8 cellular contexts compared by ENCODE assay signal in the genomic region with DNA sequence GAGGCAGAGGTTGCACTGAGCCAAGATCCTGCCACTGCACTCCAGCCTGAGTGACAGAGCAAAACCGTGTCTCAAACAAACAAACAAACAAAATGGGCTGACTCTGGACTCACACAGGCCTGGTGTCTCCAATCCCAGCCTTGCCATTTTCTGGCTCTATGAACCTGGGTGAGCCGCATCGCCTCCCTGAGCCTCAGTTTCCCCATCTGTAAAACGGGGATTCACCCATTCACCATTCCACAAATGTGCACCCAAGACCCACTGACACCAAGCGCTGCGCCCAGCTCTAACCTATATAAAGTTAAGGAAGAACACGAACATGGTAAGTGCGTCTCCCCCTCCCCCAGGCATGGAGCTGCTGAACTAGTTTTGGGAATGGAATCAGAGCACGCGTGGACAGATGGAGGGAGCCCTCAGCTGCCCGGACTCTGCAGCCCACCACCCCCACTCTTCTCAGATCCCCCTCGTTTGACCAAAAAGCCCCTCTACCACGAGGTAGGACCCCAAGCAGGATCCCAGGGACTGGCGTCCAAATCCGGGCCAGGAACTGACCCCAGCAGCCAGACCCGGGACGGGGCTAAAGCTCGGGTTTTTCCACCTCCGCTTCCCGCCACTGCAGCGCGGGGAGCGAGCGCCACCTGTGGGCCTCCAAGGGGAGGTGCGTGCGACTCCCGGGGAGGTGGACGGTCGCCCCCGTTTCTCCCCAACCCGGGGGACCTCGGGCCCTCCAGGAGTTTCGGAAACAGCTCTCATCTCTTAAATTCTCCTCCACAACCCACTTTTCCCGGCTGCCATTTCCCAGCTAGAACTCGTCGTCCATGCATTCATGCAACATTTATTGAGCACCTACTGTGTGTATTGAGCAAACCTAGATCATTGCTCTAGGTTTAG. TPM values are rescaled to one million over a fixed set of nuclear protein-coding genes. Genes with fewer than 3 reads are reported as not detected.
DNase-seq lines count a peak whose midpoint lies in the region; ATAC-seq, FAIRE-seq and TF ChIP-seq lines count a peak whose summit lies in the region.

No MANE protein-coding gene starts in this region.

- no peaks in the 10 kb centered on the region for H3K36me3 Mint-ChIP-seq in activated T-helper 2 cell treated with anti-CD3 and anti-CD28 coated beads, Interferon-gamma antibody, Interleukin-2, Interleukin-4, amounts not matched to agents 10 μg/mL and 5 μg/mL and 100 μg/mL, durations not matched to agents 14 hours and 24 hours and 36 hours (ENCODE audit: low read depth)

- H4K20me1 ChIP-seq in OCI-LY1 (ENCODE audit: insufficient read depth, low read length): no peaks in the 10 kb centered on the region

- no peak for ATAC-seq in GM19467 (IDR thresholded peaks at IDR 0.05; ENCODE audit: unreplicated experiment)

- peak overlapping the region; percentile 47 for H3K4me2 ChIP-seq in OCI-LY1 (ENCODE audit: low read length)

- peak overlapping the region; percentile 32 for H3K27ac Mint-ChIP-seq in activated T-helper 2 cell treated with anti-CD3 and anti-CD28 coated beads, Interferon-gamma antibody, Interleukin-2, Interleukin-4, amounts not matched to agents 10 μg/mL and 5 μg/mL and 100 μg/mL, durations not matched to agents 14 hours and 24 hours and 36 hours

- TF ChIP-seq POLR2A in GM12891 (IDR thresholded peaks at IDR 0.05; ENCODE audit: low read depth, low read length): no peak
- no peak for TF ChIP-seq POLR2A in uterus (IDR thresholded peaks at IDR 0.05)

- peaks cover 14% of the 10 kb centered on the region for H3K4me1 Mint-ChIP-seq in activated T-helper 2 cell treated with anti-CD3 and anti-CD28 coated beads, Interferon-gamma antibody, Interleukin-2, Interleukin-4, amounts not matched to agents 10 μg/mL and 5 μg/mL and 100 μg/mL, durations not matched to agents 14 hours and 24 hours and 36 hours (ENCODE audit: low read depth)

- FAIRE-seq in GM12891 (lab: Jason Lieb, UNC): peak; percentile 82

- H3K9me3 ChIP-seq in OCI-LY1 (ENCODE audit: low read length): no peaks in the 10 kb centered on the region
- H3K9me3 ChIP-seq in uterus: no peaks in the 10 kb centered on the region

- no peak overlapping the region for H3K4me3 ChIP-seq in OCI-LY1 (ENCODE audit: low read depth, low read length, poor library complexity, severe bottlenecking)
- peak overlapping the region; percentile 53 for H3K4me3 ChIP-seq in fibroblast of the aortic adventitia (ENCODE audit: low read depth, low read length)
- H3K4me3 ChIP-seq in uterus: peak overlapping the region; percentile 20 to 24

- no peaks in the 10 kb centered on the region for H3K9me2 ChIP-seq in OCI-LY1 (ENCODE audit: low read depth, low read length)

- H3K4me1 ChIP-seq in OCI-LY1 (ENCODE audit: insufficient read depth, low read length, severe bottlenecking) (peaks cover 4% of the 10 kb centered on the region), uterus (peaks cover 0 to 7% of the 10 kb centered on the region in 2 donors)

- H3K27me3 ChIP-seq in OCI-LY1 (ENCODE audit: insufficient read depth, low read length) (peaks cover 6% of the 10 kb centered on the region; the same call in 1 of the 2 replicates), uterus (no peaks in the 10 kb centered on the region)

- no peak overlapping the region for H2AFZ ChIP-seq in OCI-LY1 (ENCODE audit: low read length)

- peak overlapping the region; percentile 42 for H3K4me3 Mint-ChIP-seq in activated T-helper 2 cell treated with anti-CD3 and anti-CD28 coated beads, Interferon-gamma antibody, Interleukin-2, Interleukin-4, amounts not matched to agents 10 μg/mL and 5 μg/mL and 100 μg/mL, durations not matched to agents 14 hours and 24 hours and 36 hours (ENCODE audit: low read depth)

- peak; percentile 76 for DNase-seq in 8988T
- DNase-seq in GM12891 (ENCODE audit: insufficient read length, low spot score): peak; percentile 83
- peak; percentile 54 for DNase-seq in activated T-helper 2 cell treated with anti-CD3 and anti-CD28 coated beads, Interferon-gamma antibody, Interleukin-2, Interleukin-4, amounts not matched to agents 10 μg/mL and 5 μg/mL and 100 μg/mL, durations not matched to agents 14 hours and 24 hours and 36 hours (ENCODE audit: low spot score)
- DNase-seq in fibroblast of the aortic adventitia (ENCODE audit: low read depth): peak; percentile 44
- DNase-seq in occipital lobe (lab: John Stamatoyannopoulos, UW): peak; percentile 8
- peak; percentile 58 to 71 for DNase-seq in uterus

- H3K27me3 Mint-ChIP-seq in activated T-helper 2 cell treated with anti-CD3 and anti-CD28 coated beads, Interferon-gamma antibody, Interleukin-2, Interleukin-4, amounts not matched to agents 10 μg/mL and 5 μg/mL and 100 μg/mL, durations not matched to agents 14 hours and 24 hours and 36 hours (ENCODE audit: low read depth): no peaks in the 10 kb centered on the region

- no peaks in the 10 kb centered on the region for H3K36me3 ChIP-seq in OCI-LY1 (ENCODE audit: insufficient read depth, low read length)
- no peaks in the 10 kb centered on the region for H3K36me3 ChIP-seq in uterus

- peak; percentile 88 for TF ChIP-seq CTCF in OCI-LY1 (IDR thresholded peaks at IDR 0.05; ENCODE audit: low read length)
- peak; percentile 98 for TF ChIP-seq CTCF in fibroblast of the aortic adventitia (IDR thresholded peaks at IDR 0.05; ENCODE audit: insufficient read depth, low read length)
- peak; percentile 95 to 99 (median 98) for TF ChIP-seq CTCF in uterus (IDR thresholded peaks at IDR 0.05)

- no peaks in the 10 kb centered on the region for H3F3A ChIP-seq in OCI-LY1 (ENCODE audit: insufficient read depth, low read length)

- intact Hi-C loops in activated T-helper 2 cell treated with anti-CD3 and anti-CD28 coated beads, Interferon-gamma antibody, Interleukin-2, Interleukin-4, amounts not matched to agents 10 μg/mL and 5 μg/mL and 100 μg/mL, durations not matched to agents 14 hours and 24 hours and 36 hours (cut with micrococcal nuclease): loop anchor here (1.0 to 5.0 kb wide), 2 partner anchors 152 to 211 kb away; a partner anchor contains a TSS
- intact Hi-C loops in uterus (cut with DNase I; ENCODE audit: low total_unique reads): loop anchor here (5.0 kb wide), 1 partner anchor 211 kb away; a partner anchor contains a TSS

- no peaks in the 10 kb centered on the region for H3K79me2 ChIP-seq in OCI-LY1 (ENCODE audit: insufficient read depth, low read length)

- H3K9me3 Mint-ChIP-seq in activated T-helper 2 cell treated with anti-CD3 and anti-CD28 coated beads, Interferon-gamma antibody, Interleukin-2, Interleukin-4, amounts not matched to agents 10 μg/mL and 5 μg/mL and 100 μg/mL, durations not matched to agents 14 hours and 24 hours and 36 hours: no peaks in the 10 kb centered on the region

- H3K27ac ChIP-seq in OCI-LY1 (ENCODE audit: low read depth, low read length, poor library complexity, severe bottlenecking) (no peak overlapping the region), uterus (peak overlapping the region in 1 of 2 donors; percentile 43)

- H3K9ac ChIP-seq in OCI-LY1 (ENCODE audit: low read length): no peak overlapping the region; the same call in 1 of the 2 replicates

TF ChIP-seq in GM12891, 5 proteins besides CTCF, POLR2A, EP300 and RAD21:
- TF ChIP-seq PAX5 (IDR thresholded peaks at IDR 0.05; ENCODE audit: insufficient read depth, low read length, severe bottlenecking) (peak; percentile 53), POU2F2 (IDR thresholded peaks at IDR 0.05; ENCODE audit: low read depth, low read length) (no peak), TAF1 (IDR thresholded peaks at IDR 0.05; ENCODE audit: low read depth, low read length) (no peak), POLR2AphosphoS5 (IDR thresholded peaks at IDR 0.05; ENCODE audit: low read depth, low read length) (no peak), SPI1 (IDR thresholded peaks at IDR 0.05; ENCODE audit: low read depth, low read length) (no peak)

RNA-seq across cellular contexts. Expression of a gene that starts 33.0 kb away (rescaled TPM):
- polyA plus RNA-seq in GM12891 (2012; ENCODE audit: low read depth, missing spikeins): 59.8 TPM
- total RNA-seq in activated T-helper 2 cell treated with anti-CD3 and anti-CD28 coated beads, Interferon-gamma antibody, Interleukin-2, Interleukin-4, amounts not matched to agents 10 μg/mL and 5 μg/mL and 100 μg/mL, durations not matched to agents 14 hours and 24 hours and 36 hours: 177 and 183 TPM in 2 replicates
- 1.2 and 25.8 TPM in 2 replicates for total RNA-seq in fibroblast of the aortic adventitia (ENCODE audit: low replicate concordance)
- total RNA-seq in occipital lobe: 1.2 TPM
- 100 to 1,000 TPM in 1 of 4 donors, 10 to 100 TPM in 3; 32.1 to 217 (median 57.7) TPM for total RNA-seq in uterus

Comparison
In these comparisons a context has a peak if more than half of its experiments do, and no peak if none do; other contexts are left out.
1. DNase-seq: peak in every context shown above with its lines; median percentile 83 in GM12891; 76 in 8988T; 64 in uterus; 54 in activated T-helper 2 cell treated with anti-CD3 and anti-CD28 coated beads, Interferon-gamma antibody, Interleukin-2, Interleukin-4, amounts not matched to agents 10 μg/mL and 5 μg/mL and 100 μg/mL, durations not matched to agents 14 hours and 24 hours and 36 hours; 44 in fibroblast of the aortic adventitia; 8 in occipital lobe.